ENCODE assay signal across 12 cellular contexts in the genomic region with DNA sequence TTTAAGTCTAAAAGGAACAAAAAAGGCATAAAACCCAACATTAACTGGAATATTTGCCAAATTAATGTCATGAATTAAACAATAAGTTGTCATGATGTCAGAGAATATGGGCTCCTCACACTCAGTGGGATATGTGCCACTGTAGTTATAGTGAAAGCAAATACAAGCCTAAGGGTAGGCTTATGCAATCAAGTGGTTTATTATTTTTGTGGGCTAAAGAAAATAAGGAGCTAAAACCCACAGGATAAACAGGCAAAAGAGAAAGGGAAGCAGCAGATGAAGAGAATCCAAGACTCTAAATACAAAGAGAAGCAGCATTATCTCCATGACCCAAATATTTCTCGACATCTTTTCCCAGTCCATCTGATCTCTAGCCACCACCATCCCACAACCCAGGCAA. TPM values are rescaled to one million over a fixed set of nuclear protein-coding genes. Genes with fewer than 3 reads are reported as not detected.
A peak's percentile ranks its signal among the peaks of the same experiment; 100 is the strongest.
DNase-seq lines count a peak whose midpoint lies in the region; ATAC-seq and TF ChIP-seq lines count a peak whose summit lies in the region.
"Had no signal": no experiment of that assay in that cellular context is flagged by ENCODE, and none has a peak within 500 bp of the region (broad histone marks: within the 10 kb centered on the region; RNA-seq: fewer than 3 reads in every experiment).

No MANE protein-coding gene starts in this region.

- H3K4me3 Mint-ChIP-seq in activated CD4-positive, alpha-beta T cell treated with anti-CD3 and anti-CD28 coated beads for 36 hours: no peak overlapping the region
- H3K4me3 Mint-ChIP-seq in activated CD4-positive, alpha-beta T cell treated with anti-CD3 and anti-CD28 coated beads, Interleukin-2, amount 10 ng/mL, durations not matched to agents 24 days and 14 days: no peak overlapping the region
- H3K4me3 Mint-ChIP-seq in stimulated activated effector memory CD8-positive, alpha-beta T cell treated with anti-CD3 and anti-CD28 coated beads, Interleukin-12 subunit alpha, Interleukin-12 subunit beta, amount 100 ng/mL, for 72 hours: no peak overlapping the region
- H3K4me3 Mint-ChIP-seq: activated CD4-positive, alpha-beta memory T cell treated with anti-CD3 and anti-CD28 coated beads for 36 hours; memory B cell had no signal

- intact Hi-C loops in activated CD4-positive, alpha-beta T cell treated with anti-CD3 and anti-CD28 coated beads for 36 hours (cut with DNase I, micrococcal nuclease): no loop called here
- intact Hi-C loops in activated CD4-positive, alpha-beta T cell treated with anti-CD3 and anti-CD28 coated beads, Interleukin-2, amount 10 ng/mL, durations not matched to agents 24 days and 14 days (cut with micrococcal nuclease): no loop called here

- POLR2A ChIA-PET in activated CD4-positive, alpha-beta T cell treated with anti-CD3 and anti-CD28 coated beads for 36 hours (lab: Charles Lee): no interaction called here

- H3K27ac ChIP-seq in SK-N-MC: peak overlapping the region; percentile 68
- H3K27ac ChIP-seq: epithelial cell of prostate had no signal

- H3K9ac ChIP-seq in SK-N-MC (ENCODE audit: insufficient read length): no peak overlapping the region

- H3K27ac Mint-ChIP-seq in activated CD4-positive, alpha-beta T cell treated with anti-CD3 and anti-CD28 coated beads for 36 hours: peak overlapping the region; percentile 27
- H3K27ac Mint-ChIP-seq in activated CD4-positive, alpha-beta T cell treated with anti-CD3 and anti-CD28 coated beads, Interleukin-2, amount 10 ng/mL, durations not matched to agents 24 days and 14 days: no peak overlapping the region
- H3K27ac Mint-ChIP-seq in stimulated activated effector memory CD8-positive, alpha-beta T cell treated with anti-CD3 and anti-CD28 coated beads, Interleukin-12 subunit alpha, Interleukin-12 subunit beta, amount 100 ng/mL, for 72 hours: peak overlapping the region; percentile 59
- H3K27ac Mint-ChIP-seq: activated CD4-positive, alpha-beta memory T cell treated with anti-CD3 and anti-CD28 coated beads for 36 hours had no signal

- ATAC-seq in activated CD4-positive, alpha-beta T cell treated with anti-CD3 and anti-CD28 coated beads for 36 hours: no peak
- no peak for ATAC-seq in stimulated activated effector memory CD8-positive, alpha-beta T cell treated with anti-CD3 and anti-CD28 coated beads, Interleukin-12 subunit alpha, Interleukin-12 subunit beta, amount 100 ng/mL, for 72 hours
- ATAC-seq in GM19395 (IDR thresholded peaks at IDR 0.05; ENCODE audit: unreplicated experiment): no peak

- H3K36me3 ChIP-seq in SK-N-MC (ENCODE audit: insufficient read depth, low read length): peaks cover 71% of the 10 kb centered on the region

- no peaks in the 10 kb centered on the region for H3K27me3 Mint-ChIP-seq in activated CD4-positive, alpha-beta T cell treated with anti-CD3 and anti-CD28 coated beads for 36 hours
- no peaks in the 10 kb centered on the region for H3K27me3 Mint-ChIP-seq in activated CD4-positive, alpha-beta T cell treated with anti-CD3 and anti-CD28 coated beads, Interleukin-2, amount 10 ng/mL, durations not matched to agents 24 days and 14 days
- H3K27me3 Mint-ChIP-seq: activated CD4-positive, alpha-beta memory T cell treated with anti-CD3 and anti-CD28 coated beads for 36 hours; memory B cell had no signal

- peak overlapping the region; percentile 51 for H3K4me3 ChIP-seq in SK-N-MC
- no peak overlapping the region for H3K4me3 ChIP-seq in fibroblast of villous mesenchyme (ENCODE audit: low read depth, low read length)

- CTCF ChIA-PET in activated CD4-positive, alpha-beta T cell treated with anti-CD3 and anti-CD28 coated beads for 36 hours (lab: Charles Lee): no interaction called here

- no peaks in the 10 kb centered on the region; the same call in 1 of the 2 replicates for H3K9me3 ChIP-seq in SK-N-MC (ENCODE audit: low read depth, low read length)

- no peak for DNase-seq in activated CD4-positive, alpha-beta T cell treated with anti-CD3 and anti-CD28 coated beads for 36 hours
- DNase-seq in activated CD4-positive, alpha-beta T cell treated with anti-CD3 and anti-CD28 coated beads, Interleukin-2, amount 10 ng/mL, durations not matched to agents 24 days and 14 days: no peak
- DNase-seq in SK-N-MC (ENCODE audit: low read depth, low spot score) (peak; percentile 60), fibroblast of villous mesenchyme (ENCODE audit: low read depth) (peak; percentile 86), medulla oblongata (ENCODE audit: extremely low spot score) (no peak), DMS53 treated with DMSO at 0.1 percent for 48 hours (lab: John Stamatoyannopoulos, UW; ENCODE audit: unreplicated experiment) (no peak)
- DNase-seq in stimulated activated effector memory CD8-positive, alpha-beta T cell treated with anti-CD3 and anti-CD28 coated beads, Interleukin-12 subunit alpha, Interleukin-12 subunit beta, amount 100 ng/mL, for 72 hours (ENCODE audit: low spot score in 2 of 2): no peak
- DNase-seq: activated CD4-positive, alpha-beta memory T cell treated with anti-CD3 and anti-CD28 coated beads for 36 hours; small intestine had no signal

- no peak for TF ChIP-seq CTCF in fibroblast of villous mesenchyme (IDR thresholded peaks at IDR 0.05; ENCODE audit: insufficient read depth, low read depth, low read length)

- H3K36me3 Mint-ChIP-seq in activated CD4-positive, alpha-beta T cell treated with anti-CD3 and anti-CD28 coated beads for 36 hours (ENCODE audit: low read depth): peaks cover 66% of the 10 kb centered on the region
- H3K36me3 Mint-ChIP-seq in activated CD4-positive, alpha-beta T cell treated with anti-CD3 and anti-CD28 coated beads, Interleukin-2, amount 10 ng/mL, durations not matched to agents 24 days and 14 days (ENCODE audit: low read depth): peaks cover 46% of the 10 kb centered on the region
- H3K36me3 Mint-ChIP-seq in stimulated activated effector memory CD8-positive, alpha-beta T cell treated with anti-CD3 and anti-CD28 coated beads, Interleukin-12 subunit alpha, Interleukin-12 subunit beta, amount 100 ng/mL, for 72 hours: peaks cover 87% of the 10 kb centered on the region

- H3K4me1 Mint-ChIP-seq in activated CD4-positive, alpha-beta T cell treated with anti-CD3 and anti-CD28 coated beads for 36 hours: peaks cover 95% of the 10 kb centered on the region
- peaks cover 77% of the 10 kb centered on the region for H3K4me1 Mint-ChIP-seq in activated CD4-positive, alpha-beta T cell treated with anti-CD3 and anti-CD28 coated beads, Interleukin-2, amount 10 ng/mL, durations not matched to agents 24 days and 14 days
- H3K4me1 Mint-ChIP-seq in stimulated activated effector memory CD8-positive, alpha-beta T cell treated with anti-CD3 and anti-CD28 coated beads, Interleukin-12 subunit alpha, Interleukin-12 subunit beta, amount 100 ng/mL, for 72 hours: peaks cover 96% of the 10 kb centered on the region

- no peaks in the 10 kb centered on the region for H3K9me3 Mint-ChIP-seq in activated CD4-positive, alpha-beta T cell treated with anti-CD3 and anti-CD28 coated beads for 36 hours (ENCODE audit: low read depth)
- H3K9me3 Mint-ChIP-seq in activated CD4-positive, alpha-beta T cell treated with anti-CD3 and anti-CD28 coated beads, Interleukin-2, amount 10 ng/mL, durations not matched to agents 24 days and 14 days: no peaks in the 10 kb centered on the region
- no peaks in the 10 kb centered on the region for H3K9me3 Mint-ChIP-seq in stimulated activated effector memory CD8-positive, alpha-beta T cell treated with anti-CD3 and anti-CD28 coated beads, Interleukin-12 subunit alpha, Interleukin-12 subunit beta, amount 100 ng/mL, for 72 hours
- H3K9me3 Mint-ChIP-seq: activated CD4-positive, alpha-beta memory T cell treated with anti-CD3 and anti-CD28 coated beads for 36 hours; memory B cell had no signal

RNA-seq across cellular contexts. Expression of a gene that starts 17.5 kb away (rescaled TPM):
- 100 to 1,000 TPM; 370 to 508 TPM for total RNA-seq in activated CD4-positive, alpha-beta T cell treated with anti-CD3 and anti-CD28 coated beads for 36 hours
- 321 and 335 TPM in 2 replicates for total RNA-seq in activated CD4-positive, alpha-beta T cell treated with anti-CD3 and anti-CD28 coated beads, Interleukin-2, amount 10 ng/mL, durations not matched to agents 24 days and 14 days
- 260 and 283 TPM in 2 replicates for total RNA-seq in fibroblast of villous mesenchyme

RNA-seq across cellular contexts. Expression of a gene that starts 57.7 kb away (rescaled TPM):
- 10 to 100 TPM; 20.2 to 23.1 TPM for total RNA-seq in activated CD4-positive, alpha-beta T cell treated with anti-CD3 and anti-CD28 coated beads for 36 hours
- 25.6 and 26.5 TPM in 2 replicates for total RNA-seq in activated CD4-positive, alpha-beta T cell treated with anti-CD3 and anti-CD28 coated beads, Interleukin-2, amount 10 ng/mL, durations not matched to agents 24 days and 14 days
- total RNA-seq in fibroblast of villous mesenchyme: 40.9 and 59.2 TPM in 2 replicates

Comparison
In these comparisons a context has a peak if more than half of its experiments do, and no peak if none do; other contexts are left out.
1. DNase-seq: peak in SK-N-MC (single experiment) and fibroblast of villous mesenchyme (single experiment); none in activated CD4-positive, alpha-beta T cell treated with anti-CD3 and anti-CD28 coated beads for 36 hours (single experiment), activated CD4-positive, alpha-beta T cell treated with anti-CD3 and anti-CD28 coated beads, Interleukin-2, amount 10 ng/mL, durations not matched to agents 24 days and 14 days (single experiment), stimulated activated effector memory CD8-positive, alpha-beta T cell treated with anti-CD3 and anti-CD28 coated beads, Interleukin-12 subunit alpha, Interleukin-12 subunit beta, amount 100 ng/mL, for 72 hours (0 of 2), medulla oblongata (single experiment) and DMS53 treated with DMSO at 0.1 percent for 48 hours (single experiment).